ENCODE assay signal across 7 cellular contexts in the genomic region with DNA sequence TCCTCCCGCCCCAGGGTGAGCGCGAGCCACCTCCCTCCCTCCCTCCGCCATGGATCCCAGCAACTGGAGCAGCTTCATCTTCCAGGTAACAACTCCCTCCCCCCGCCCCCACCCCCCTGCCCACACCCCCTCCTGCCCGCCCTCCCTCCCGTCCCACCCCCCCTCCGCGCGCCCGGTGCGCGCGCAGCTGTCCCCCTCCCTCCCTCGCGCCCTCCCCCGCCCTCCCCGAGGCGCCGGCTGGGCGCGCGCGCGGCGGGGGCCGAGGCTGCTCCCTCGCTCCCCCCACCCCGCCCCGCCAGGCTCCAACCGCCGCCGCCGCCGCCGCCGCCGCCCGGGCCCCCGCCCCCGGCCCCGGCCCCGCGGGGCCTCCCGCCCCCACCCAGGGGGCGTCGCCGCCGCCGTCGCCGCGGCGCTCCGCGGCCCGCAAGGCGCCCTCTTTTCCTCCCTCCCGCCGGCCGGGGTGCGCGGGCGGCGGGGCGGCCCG. TPM values are rescaled to one million over a fixed set of nuclear protein-coding genes. Genes with fewer than 3 reads are reported as not detected.
DNase-seq lines count a peak whose midpoint lies in the region; ATAC-seq and TF ChIP-seq lines count a peak whose summit lies in the region.

A gene (plus strand): TSS at position 434 of the 484 bp plus-strand sequence. CDS start 173 bp downstream, outside the sequence.

- peaks cover 20% of the 10 kb centered on the region for H4K20me1 ChIP-seq in Karpas-422 (ENCODE audit: insufficient read depth, low read depth, low read length)

- H3K9ac ChIP-seq in Karpas-422 (ENCODE audit: low read length) = peak within 1 kb of the TSS; percentile 96

- H3K9me2 ChIP-seq in Karpas-422 (replicated peaks; ENCODE audit: insufficient read depth, low read length) = no peaks in the 10 kb centered on the region

- ATAC-seq in upper lobe of right lung (peak; percentile 16), GM21723 (IDR thresholded peaks at IDR 0.05; ENCODE audit: unreplicated experiment) (no peak)

- H2AFZ ChIP-seq in Karpas-422 (ENCODE audit: low read length) = no peak within 1 kb of the TSS

- peak within 1 kb of the TSS; percentile 91 for H3K27ac ChIP-seq in Karpas-422 (ENCODE audit: low read length)
- peak within 1 kb of the TSS; percentile 93 for H3K27ac ChIP-seq in muscle layer of duodenum (ENCODE audit: low read length)
- H3K27ac ChIP-seq in upper lobe of right lung = peak within 1 kb of the TSS; percentile 98

- H3K27me3 ChIP-seq in Karpas-422 (ENCODE audit: low read length) (no peaks in the 10 kb centered on the region), muscle layer of duodenum (ENCODE audit: low read depth, low read length) (no peaks in the 10 kb centered on the region), upper lobe of right lung (no peaks in the 10 kb centered on the region)

- no peak for TF ChIP-seq CTCF in upper lobe of right lung (IDR thresholded peaks at IDR 0.05)

- peaks cover 25% of the 10 kb centered on the region for H3K79me2 ChIP-seq in Karpas-422 (ENCODE audit: low read length)

- intact Hi-C loops in upper lobe of right lung (cut with DNase I) = no loop called here

- peak; percentile 95 for DNase-seq in GM03348 (ENCODE audit: low spot score)
- no peak for DNase-seq in Karpas-422
- DNase-seq in activated CD4-positive, CD25-positive, alpha-beta regulatory T cell treated with anti-CD3 and anti-CD28 coated beads, Interleukin-2, amount 50 U/mL, for 16 hours (ENCODE audit: low read depth, low spot score) = peak; percentile 43
- peak; percentile 59 for DNase-seq in epidermal melanocyte (ENCODE audit: insufficient read length, low spot score)
- DNase-seq in upper lobe of right lung = no peak

- peak within 1 kb of the TSS; percentile 95 for H3K4me2 ChIP-seq in Karpas-422 (ENCODE audit: low read depth, low read length, poor library complexity, severe bottlenecking)

- H3K4me1 ChIP-seq in Karpas-422 (ENCODE audit: low read length) (peaks cover 69% of the 10 kb centered on the region), muscle layer of duodenum (ENCODE audit: control insufficient read depth in 1 of 2, insufficient read depth in 2 of 2, low read length in 2 of 2) (peaks cover 31 to 47% of the 10 kb centered on the region in 2 donors), upper lobe of right lung (peaks cover 39% of the 10 kb centered on the region)

- no peaks in the 10 kb centered on the region for H3K9me3 ChIP-seq in Karpas-422 (ENCODE audit: low read length)
- H3K9me3 ChIP-seq in muscle layer of duodenum (ENCODE audit: control insufficient read depth in 1 of 2, low read length in 2 of 2) = no peaks in the 10 kb centered on the region
- no peaks in the 10 kb centered on the region for H3K9me3 ChIP-seq in upper lobe of right lung

- H3K4me3 ChIP-seq in Karpas-422 (ENCODE audit: low read length) (peak within 1 kb of the TSS; percentile 84), muscle layer of duodenum (ENCODE audit: low read depth in 1 of 2, low read length in 2 of 2) (peak within 1 kb of the TSS; percentile 80 to 90), upper lobe of right lung (peak within 1 kb of the TSS; percentile 80)

- H3K36me3 ChIP-seq in Karpas-422 (ENCODE audit: insufficient read depth, low read length) (peaks cover 43% of the 10 kb centered on the region), muscle layer of duodenum (ENCODE audit: control insufficient read depth in 1 of 2, insufficient read depth in 2 of 2, low read length in 2 of 2) (peaks cover 10 to 21% of the 10 kb centered on the region in 2 donors), upper lobe of right lung (peaks cover 21% of the 10 kb centered on the region)

RNA-seq across cellular contexts. Expression of the gene that starts here (rescaled TPM):
- total RNA-seq in Karpas-422 (2014; rRNA removed; shearing (Covaris generic); ENCODE audit: low replicate concordance) = 118 and 320 TPM in 2 replicates
- total RNA-seq in upper lobe of right lung = 148 TPM

Comparison
In these comparisons a context has a peak if more than half of its experiments do, and no peak if none do; other contexts are left out.
1. DNase-seq: peak in GM03348 (single experiment), activated CD4-positive, CD25-positive, alpha-beta regulatory T cell treated with anti-CD3 and anti-CD28 coated beads, Interleukin-2, amount 50 U/mL, for 16 hours (single experiment) and epidermal melanocyte (single experiment); none in Karpas-422 (single experiment) and upper lobe of right lung (single experiment).
2. Peak in every context shown above with its lines, with median percentiles within 50 percentile points of each other: H3K27ac ChIP-seq and H3K4me3 ChIP-seq.